Comparison of ENCODE assay signal across 2 cellular contexts in the genomic region with DNA sequence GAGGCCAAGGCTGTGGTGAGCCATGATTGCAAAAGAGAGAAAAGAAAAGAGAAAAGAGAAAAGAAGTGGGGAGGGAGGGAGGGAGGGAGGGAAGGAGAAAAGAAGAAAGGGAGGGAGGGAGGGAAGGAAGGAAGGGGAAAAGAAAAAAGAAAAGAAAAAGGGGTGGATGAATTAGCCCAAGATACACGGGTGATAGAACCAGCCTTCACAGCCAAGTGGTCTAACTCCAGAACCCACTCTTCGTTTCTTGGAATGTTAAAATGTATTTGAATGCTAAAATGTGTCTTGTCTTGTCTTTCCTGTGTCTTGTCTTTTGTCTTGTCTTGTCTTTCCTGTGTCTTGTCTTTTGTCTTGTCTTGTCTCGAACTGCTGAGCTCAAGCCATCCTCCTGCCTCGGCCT.
TF ChIP-seq lines count a peak whose summit lies in the region.

No MANE protein-coding gene starts in this region.

TF ChIP-seq in HepG2, 621 proteins besides CTCF, POLR2A, EP300 and RAD21:
- TF ChIP-seq ZNF460 (CRISPR knock-in tag; IDR thresholded peaks at IDR 0.05; ENCODE audit: borderline replicate concordance) (no peak), HNRNPK (IDR thresholded peaks at IDR 0.05; ENCODE audit: low read depth, low read length, poor library complexity, severe bottlenecking) (peak; percentile 70)
TF ChIP-seq in HepG2: peak in this region for 1.

TF ChIP-seq in K562, 482 proteins besides CTCF, POLR2A, EP300 and RAD21:
- peak; percentile 36 for TF ChIP-seq PCBP1 (IDR thresholded peaks at IDR 0.05; ENCODE audit: low read depth, low read length, poor library complexity, severe bottlenecking)
- no peak for TF ChIP-seq JUNB (CRISPR knock-in tag; conservative IDR thresholded peaks at IDR 0.05)
- peak; percentile 51 for TF ChIP-seq HNRNPK (IDR thresholded peaks at IDR 0.05; ENCODE audit: low read depth, low read length, poor library complexity, severe bottlenecking)
- TF ChIP-seq, protein P1, sequence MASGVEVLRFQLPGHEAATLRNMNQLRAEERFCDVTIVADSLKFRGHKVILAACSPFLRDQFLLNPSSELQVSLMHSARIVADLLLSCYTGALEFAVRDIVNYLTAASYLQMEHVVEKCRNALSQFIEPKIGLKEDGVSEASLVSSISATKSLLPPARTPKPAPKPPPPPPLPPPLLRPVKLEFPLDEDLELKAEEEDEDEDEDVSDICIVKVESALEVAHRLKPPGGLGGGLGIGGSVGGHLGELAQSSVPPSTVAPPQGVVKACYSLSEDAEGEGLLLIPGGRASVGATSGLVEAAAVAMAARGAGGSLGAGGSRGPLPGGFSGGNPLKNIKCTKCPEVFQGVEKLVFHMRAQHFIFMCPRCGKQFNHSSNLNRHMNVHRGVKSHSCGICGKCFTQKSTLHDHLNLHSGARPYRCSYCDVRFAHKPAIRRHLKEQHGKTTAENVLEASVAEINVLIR (CRISPR knock-in tag; IDR thresholded peaks at IDR 0.05): no peak
TF ChIP-seq in K562: peak in this region for 2.
